In genomic region chr12:58539295-58539694, GRCh38 we compare ENCODE assay signal across 30 cellular contexts.
"Had no signal": no experiment of that assay in that cellular context is flagged by ENCODE, and none has a peak within 500 bp of the region (broad histone marks: within the 10 kb centered on the region; RNA-seq: fewer than 3 reads in every experiment).

No MANE protein-coding gene starts in this region.

- H3K4me1 Mint-ChIP-seq: activated CD4-positive, alpha-beta memory T cell treated with anti-CD3 and anti-CD28 coated beads, Interleukin-2, amount 10 ng/mL, durations not matched to agents 7 days and 5 days; activated CD4-positive, alpha-beta T cell treated with anti-CD3 and anti-CD28 coated beads, Interleukin-2, amount 10 ng/mL, durations not matched to agents 7 days and 5 days; activated naive CD4-positive, alpha-beta T cell treated with anti-CD3 and anti-CD28 coated beads, Interleukin-2, amount 10 ng/mL, durations not matched to agents 7 days and 5 days; activated naive CD8-positive, alpha-beta T cell treated with anti-CD3 and anti-CD28 coated beads, Interleukin-2, amount 10 ng/mL, durations not matched to agents 7 days and 5 days; T-helper 17 cell had no signal

- H3K27ac Mint-ChIP-seq: activated CD4-positive, alpha-beta memory T cell treated with anti-CD3 and anti-CD28 coated beads, Interleukin-2, amount 10 ng/mL, durations not matched to agents 7 days and 5 days; activated CD4-positive, alpha-beta T cell treated with anti-CD3 and anti-CD28 coated beads, Interleukin-2, amount 10 ng/mL, durations not matched to agents 7 days and 5 days; activated naive CD4-positive, alpha-beta T cell treated with anti-CD3 and anti-CD28 coated beads, Interleukin-2, amount 10 ng/mL, durations not matched to agents 7 days and 5 days; activated naive CD4-positive, alpha-beta T cell treated with anti-CD3 and anti-CD28 coated beads, Interleukin-2, amount 50 U/mL, for 72 hours; activated naive CD8-positive, alpha-beta T cell treated with anti-CD3 and anti-CD28 coated beads, Interleukin-2, amount 10 ng/mL, durations not matched to agents 7 days and 5 days; activated T-cell treated with anti-CD3 and anti-CD28 coated beads, Interleukin-2, amount 50 U/mL, for 24 hours; activated T-cell treated with anti-CD3 and anti-CD28 coated beads, Interleukin-2, amount 50 U/mL, for 72 hours; T-helper 17 cell; T-helper 2 cell treated with Interferon-gamma antibody and Interleukin-4, amounts not matched to agents 5 μg/mL and 100 μg/mL, for 36 hours; WTC11 had no signal

- H3K27me3 Mint-ChIP-seq: activated CD4-positive, alpha-beta memory T cell treated with anti-CD3 and anti-CD28 coated beads, Interleukin-2, amount 10 ng/mL, durations not matched to agents 7 days and 5 days; activated CD4-positive, alpha-beta T cell treated with anti-CD3 and anti-CD28 coated beads, Interleukin-2, amount 10 ng/mL, durations not matched to agents 7 days and 5 days had no signal

- H3K36me3 Mint-ChIP-seq: activated naive CD4-positive, alpha-beta T cell treated with anti-CD3 and anti-CD28 coated beads, Interleukin-2, amount 10 ng/mL, durations not matched to agents 7 days and 5 days; activated naive CD4-positive, alpha-beta T cell treated with anti-CD3 and anti-CD28 coated beads, Interleukin-2, amount 50 U/mL, for 72 hours; activated naive CD8-positive, alpha-beta T cell treated with anti-CD3 and anti-CD28 coated beads, Interleukin-2, amount 10 ng/mL, durations not matched to agents 7 days and 5 days; WTC11 had no signal

- ATAC-seq: activated naive CD4-positive, alpha-beta T cell treated with anti-CD3 and anti-CD28 coated beads, Interleukin-2, amount 50 U/mL, for 72 hours; activated T-cell treated with anti-CD3 and anti-CD28 coated beads, Interleukin-2, amount 50 U/mL, for 72 hours; body of pancreas; T-helper 17 cell; WTC11 had no signal

- H3K9me3 Mint-ChIP-seq: activated CD4-positive, alpha-beta memory T cell treated with anti-CD3 and anti-CD28 coated beads, Interleukin-2, amount 10 ng/mL, durations not matched to agents 7 days and 5 days; activated CD4-positive, alpha-beta T cell treated with anti-CD3 and anti-CD28 coated beads, Interleukin-2, amount 10 ng/mL, durations not matched to agents 7 days and 5 days; activated naive CD4-positive, alpha-beta T cell treated with anti-CD3 and anti-CD28 coated beads, Interleukin-2, amount 10 ng/mL, durations not matched to agents 7 days and 5 days; activated naive CD8-positive, alpha-beta T cell treated with anti-CD3 and anti-CD28 coated beads, Interleukin-2, amount 10 ng/mL, durations not matched to agents 7 days and 5 days; activated T-cell treated with anti-CD3 and anti-CD28 coated beads, Interleukin-2, amount 50 U/mL, for 24 hours; T-helper 2 cell treated with Interferon-gamma antibody and Interleukin-4, amounts not matched to agents 5 μg/mL and 100 μg/mL, for 36 hours had no signal

- DNase-seq: activated CD4-positive, alpha-beta memory T cell treated with anti-CD3 and anti-CD28 coated beads, Interleukin-2, amount 10 ng/mL, durations not matched to agents 7 days and 5 days; activated CD4-positive, alpha-beta T cell treated with anti-CD3 and anti-CD28 coated beads for 1 hour; activated CD4-positive, alpha-beta T cell treated with anti-CD3 and anti-CD28 coated beads for 4 hours; activated CD4-positive, alpha-beta T cell treated with anti-CD3 and anti-CD28 coated beads, Interleukin-2, amount 10 ng/mL, durations not matched to agents 7 days and 5 days; activated CD4-positive, alpha-beta T cell treated with anti-CD3 and anti-CD28 coated beads, Interleukin-2, amount 50 U/mL, for 4 hours; activated CD8-positive, alpha-beta memory T cell treated with anti-CD3 and anti-CD28 coated beads, Interleukin-2, amount 50 U/mL, for 48 hours; activated gamma-delta T cell; activated naive CD4-positive, alpha-beta T cell; activated naive CD4-positive, alpha-beta T cell treated with anti-CD3 and anti-CD28 coated beads, Interleukin-2, amount 10 ng/mL, durations not matched to agents 7 days and 5 days; activated naive CD8-positive, alpha-beta T cell treated with anti-CD3 and anti-CD28 coated beads, Interleukin-2, amount 10 ng/mL, durations not matched to agents 7 days and 5 days; activated T-cell treated with anti-CD3 and anti-CD28 coated beads for 4 hours; activated T-cell treated with anti-CD3 and anti-CD28 coated beads, Interleukin-2, amount 50 U/mL, for 24 hours; activated T-cell treated with anti-CD3 and anti-CD28 coated beads, Interleukin-2, amount 50 U/mL, for 72 hours; amniotic stem cell; anterior cingulate cortex; body of pancreas; caudate nucleus; colonic mucosa; effector CD8-positive, alpha-beta T cell; esophagus squamous epithelium; foreskin melanocyte; head of caudate nucleus; SW 1271; T-helper 1 cell; T-helper 17 cell; T1000 had no signal

- H3K4me3 Mint-ChIP-seq: activated CD4-positive, alpha-beta memory T cell treated with anti-CD3 and anti-CD28 coated beads, Interleukin-2, amount 10 ng/mL, durations not matched to agents 7 days and 5 days; activated CD4-positive, alpha-beta T cell treated with anti-CD3 and anti-CD28 coated beads, Interleukin-2, amount 10 ng/mL, durations not matched to agents 7 days and 5 days; activated naive CD4-positive, alpha-beta T cell treated with anti-CD3 and anti-CD28 coated beads, Interleukin-2, amount 10 ng/mL, durations not matched to agents 7 days and 5 days; activated naive CD8-positive, alpha-beta T cell treated with anti-CD3 and anti-CD28 coated beads, Interleukin-2, amount 10 ng/mL, durations not matched to agents 7 days and 5 days; activated T-cell treated with anti-CD3 and anti-CD28 coated beads, Interleukin-2, amount 50 U/mL, for 24 hours; activated T-cell treated with anti-CD3 and anti-CD28 coated beads, Interleukin-2, amount 50 U/mL, for 72 hours; T-helper 17 cell; T-helper 2 cell treated with Interferon-gamma antibody and Interleukin-4, amounts not matched to agents 5 μg/mL and 100 μg/mL, for 36 hours; WTC11 had no signal

- H3K27ac ChIP-seq: body of pancreas, colonic mucosa, epithelial cell of prostate had no signal
